1 cellular context compared by ENCODE assay signal in the genomic region with DNA sequence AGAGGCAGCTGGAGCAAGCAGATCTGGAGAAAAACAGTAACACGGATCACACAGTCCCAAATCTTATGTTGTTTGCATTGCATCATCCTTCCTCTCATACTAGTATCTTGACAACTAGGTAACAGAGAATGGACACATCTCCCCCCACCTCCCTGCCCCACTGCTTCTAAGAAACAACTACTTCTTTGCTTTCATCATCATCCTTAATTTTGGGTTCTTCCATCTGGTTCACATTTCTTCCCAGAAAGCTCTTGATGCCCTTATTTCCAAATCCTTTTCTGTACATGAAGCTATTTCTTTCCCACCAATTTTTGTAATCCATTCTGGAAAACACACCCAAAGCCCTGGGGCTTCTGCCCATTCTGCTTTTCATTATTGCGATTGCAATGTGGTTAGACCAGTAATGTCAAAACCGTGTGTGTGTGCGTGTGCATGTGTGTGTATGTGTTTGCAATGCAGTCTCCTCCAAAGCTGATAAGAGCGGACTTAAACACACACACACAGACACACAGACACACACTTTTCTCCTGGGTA.
TF ChIP-seq lines count a peak whose summit lies in the region.

No MANE protein-coding gene starts in this region.

TF ChIP-seq in SK-N-SH treated with all-trans-retinoic acid at 6 μM for 48 hours, 23 proteins besides CTCF, POLR2A, EP300 and RAD21 (continued from another document):
- TF ChIP-seq, protein P1, sequence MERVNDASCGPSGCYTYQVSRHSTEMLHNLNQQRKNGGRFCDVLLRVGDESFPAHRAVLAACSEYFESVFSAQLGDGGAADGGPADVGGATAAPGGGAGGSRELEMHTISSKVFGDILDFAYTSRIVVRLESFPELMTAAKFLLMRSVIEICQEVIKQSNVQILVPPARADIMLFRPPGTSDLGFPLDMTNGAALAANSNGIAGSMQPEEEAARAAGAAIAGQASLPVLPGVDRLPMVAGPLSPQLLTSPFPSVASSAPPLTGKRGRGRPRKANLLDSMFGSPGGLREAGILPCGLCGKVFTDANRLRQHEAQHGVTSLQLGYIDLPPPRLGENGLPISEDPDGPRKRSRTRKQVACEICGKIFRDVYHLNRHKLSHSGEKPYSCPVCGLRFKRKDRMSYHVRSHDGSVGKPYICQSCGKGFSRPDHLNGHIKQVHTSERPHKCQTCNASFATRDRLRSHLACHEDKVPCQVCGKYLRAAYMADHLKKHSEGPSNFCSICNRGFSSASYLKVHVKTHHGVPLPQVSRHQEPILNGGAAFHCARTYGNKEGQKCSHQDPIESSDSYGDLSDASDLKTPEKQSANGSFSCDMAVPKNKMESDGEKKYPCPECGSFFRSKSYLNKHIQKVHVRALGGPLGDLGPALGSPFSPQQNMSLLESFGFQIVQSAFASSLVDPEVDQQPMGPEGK (CRISPR knock-in tag; IDR thresholded peaks at IDR 0.05; ENCODE audit: borderline replicate concordance), result no peak
- TF ChIP-seq ESRRG (CRISPR knock-in tag; IDR thresholded peaks at IDR 0.05) (no peak), PPARA (CRISPR knock-in tag; IDR thresholded peaks at IDR 0.05; ENCODE audit: borderline replicate concordance) (no peak), RARB (CRISPR knock-in tag; IDR thresholded peaks at IDR 0.05) (no peak), OSR1 (CRISPR knock-in tag; IDR thresholded peaks at IDR 0.05) (no peak)
